ENCODE assay signal across 25 cellular contexts in the genomic region with DNA sequence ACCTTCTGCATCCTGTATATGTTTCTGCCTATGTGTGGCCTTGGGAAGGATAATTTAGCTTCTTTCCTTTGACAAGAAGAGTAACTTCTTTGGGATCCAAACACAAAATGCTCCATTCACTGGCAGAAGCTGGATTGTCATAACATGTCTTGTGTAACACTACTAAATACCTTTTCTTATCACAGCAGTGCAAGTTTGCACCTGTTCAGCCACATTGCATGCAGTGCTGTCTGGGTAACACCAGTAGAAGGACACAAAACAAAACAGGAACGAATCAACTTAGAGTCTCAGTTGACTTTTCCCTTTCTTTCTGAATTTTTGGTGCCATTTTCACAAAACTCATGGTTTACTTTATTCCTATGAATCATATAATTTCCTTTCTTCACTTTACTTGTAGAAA. TPM values are rescaled to one million over a fixed set of nuclear protein-coding genes. Genes with fewer than 3 reads are reported as not detected.
"Had no signal": no experiment of that assay in that cellular context is flagged by ENCODE, and none has a peak within 500 bp of the region (broad histone marks: within the 10 kb centered on the region; RNA-seq: fewer than 3 reads in every experiment).

No MANE protein-coding gene starts in this region.

- H3K4me2 ChIP-seq: KMS-11, SK-N-SH had no signal

- FAIRE-seq: HepG2 had no signal

- H3K9ac ChIP-seq: KMS-11, SK-N-SH had no signal

- H3K9me3 ChIP-seq: SK-N-SH had no signal

- H3K27ac ChIP-seq: KMS-11, RWPE1 had no signal

- ATAC-seq: HepG2, Panc1, PC-3 had no signal

- DNase-seq: IMR-90, Kasumi-1, MV-4-11, NCI-H1048, NCI-H1105, NCI-H1436, NCI-H187, NCI-H2029, NCI-H2081 treated with DMSO at 0.1 percent for 48 hours, NCI-H2171, NCI-H226, NCI-H446, NCI-H510A, NCI-H524 treated with DMSO at 0.1 percent for 48 hours, NCI-H69, NCI-H774, PC-3, SHP77, SK-N-SH, SW 1271 had no signal

RNA-seq across cellular contexts. Expression of a gene that starts 43.6 kb away (rescaled TPM):
- total RNA-seq: OCI-LY7 had no signal
